1 cellular context compared by ENCODE assay signal in genomic region chr14:22558221-22558913, GRCh38.
TF ChIP-seq lines count a peak whose summit lies in the region.

No MANE protein-coding gene starts in this region.

TF ChIP-seq in HepG2, 621 proteins besides CTCF, POLR2A, EP300 and RAD21 (continued from another document and continues in another):
- TF ChIP-seq TRAFD1 (CRISPR knock-in tag; IDR thresholded peaks at IDR 0.05; ENCODE audit: borderline replicate concordance): peak; percentile 54; the same call in 1 of the 2 replicates
- TF ChIP-seq ZGPAT (CRISPR knock-in tag; IDR thresholded peaks at IDR 0.05): peak; percentile 44
- TF ChIP-seq HDAC1 (CRISPR knock-in tag; IDR thresholded peaks at IDR 0.05): no peak; the same call in 1 of the 2 replicates
- no peak for TF ChIP-seq ZNF460 (CRISPR knock-in tag; IDR thresholded peaks at IDR 0.05; ENCODE audit: borderline replicate concordance)
- TF ChIP-seq RORA (CRISPR knock-in tag; IDR thresholded peaks at IDR 0.05): no peak
- no peak for TF ChIP-seq DMTF1 (CRISPR knock-in tag; IDR thresholded peaks at IDR 0.05)
- 0 out of 2 replicates have a peak, but pooled peaks have one; percentile 42 for TF ChIP-seq MXD1 (CRISPR knock-in tag; IDR thresholded peaks at IDR 0.05)
- no peak for TF ChIP-seq GTF2F1 (IDR thresholded peaks at IDR 0.05; ENCODE audit: low read length)
- 0 out of 2 replicates have a peak, but pooled peaks have one; percentile 15 for TF ChIP-seq MYNN (CRISPR knock-in tag; IDR thresholded peaks at IDR 0.05; ENCODE audit: low read depth)
- TF ChIP-seq ZNF720 (CRISPR knock-in tag; IDR thresholded peaks at IDR 0.05): no peak
- TF ChIP-seq ARID4A (CRISPR knock-in tag; IDR thresholded peaks at IDR 0.05; ENCODE audit: borderline replicate concordance): 0 out of 2 replicates have a peak, but pooled peaks have one; percentile 13
- no peak for TF ChIP-seq ZSCAN22 (CRISPR knock-in tag; IDR thresholded peaks at IDR 0.05)
- TF ChIP-seq BCL6 (CRISPR knock-in tag; IDR thresholded peaks at IDR 0.05): no peak
- TF ChIP-seq E2F2 (CRISPR knock-in tag; IDR thresholded peaks at IDR 0.05; ENCODE audit: borderline replicate concordance): no peak
- peak; percentile 46; the same call in 1 of the 2 replicates for TF ChIP-seq ZFX (CRISPR knock-in tag; IDR thresholded peaks at IDR 0.05; ENCODE audit: low read depth)
- 0 out of 2 replicates have a peak, but pooled peaks have one; percentile 67 for TF ChIP-seq IKZF5 (CRISPR knock-in tag; IDR thresholded peaks at IDR 0.05)
- no peak for TF ChIP-seq ZNF205 (CRISPR knock-in tag; IDR thresholded peaks at IDR 0.05)
- 0 out of 4 replicates have a peak, but pooled peaks of 1 of the 2 experiments have one; percentile 32 for TF ChIP-seq KLF16 (CRISPR knock-in tag; IDR thresholded peaks at IDR 0.05)
- TF ChIP-seq NFIC (IDR thresholded peaks at IDR 0.05; ENCODE audit: low read length): no peak
- TF ChIP-seq USF2 (IDR thresholded peaks at IDR 0.05; ENCODE audit: low read depth, low read length): no peak
- TF ChIP-seq USF2 (CRISPR knock-in tag; IDR thresholded peaks at IDR 0.05; ENCODE audit: borderline replicate concordance): no peak
- TF ChIP-seq FIP1L1 (IDR thresholded peaks at IDR 0.05; ENCODE audit: borderline replicate concordance, insufficient read depth, low read depth, low read length): no peak
- TF ChIP-seq RBAK (CRISPR knock-in tag; IDR thresholded peaks at IDR 0.05): no peak
- TF ChIP-seq ZC3H4 (CRISPR knock-in tag; IDR thresholded peaks at IDR 0.05; ENCODE audit: borderline replicate concordance): no peak
- no peak for TF ChIP-seq REST (IDR thresholded peaks at IDR 0.05; ENCODE audit: borderline replicate concordance in 1 of 2, low read depth in 1 of 2, low read length in 2 of 2)
- TF ChIP-seq MNT (IDR thresholded peaks at IDR 0.05): no peak
- no peak; the same call in 1 of the 2 replicates for TF ChIP-seq SAP130 (CRISPR knock-in tag; IDR thresholded peaks at IDR 0.05; ENCODE audit: low read depth)
- no peak for TF ChIP-seq TARDBP (CRISPR knock-in tag; IDR thresholded peaks at IDR 0.05)
- no peak for TF ChIP-seq TCF12 (IDR thresholded peaks at IDR 0.05)
- TF ChIP-seq TCF12 (CRISPR knock-in tag; IDR thresholded peaks at IDR 0.05): no peak
- TF ChIP-seq NAIF1 (CRISPR knock-in tag; IDR thresholded peaks at IDR 0.05; ENCODE audit: borderline replicate concordance): no peak
- TF ChIP-seq ZSCAN9 (CRISPR knock-in tag; IDR thresholded peaks at IDR 0.05; ENCODE audit: borderline replicate concordance): 0 out of 2 replicates have a peak, but pooled peaks have one; percentile 35
- no peak for TF ChIP-seq NFKBIZ (CRISPR knock-in tag; IDR thresholded peaks at IDR 0.05)
- no peak for TF ChIP-seq TBP (CRISPR knock-in tag; IDR thresholded peaks at IDR 0.05)
- no peak for TF ChIP-seq CERS6 (CRISPR knock-in tag; IDR thresholded peaks at IDR 0.05)
- no peak for TF ChIP-seq DMAP1 (CRISPR knock-in tag; IDR thresholded peaks at IDR 0.05)
